In genomic region chr2:156466739-156467405, GRCh38 we compare ENCODE assay signal across 12 cellular contexts. TPM values are rescaled to one million over a fixed set of nuclear protein-coding genes. Genes with fewer than 3 reads are reported as not detected.
DNase-seq lines count a peak whose midpoint lies in the region; ATAC-seq and TF ChIP-seq lines count a peak whose summit lies in the region.
"Had no signal": no experiment of that assay in that cellular context is flagged by ENCODE, and none has a peak within 500 bp of the region (broad histone marks: within the 10 kb centered on the region; RNA-seq: fewer than 3 reads in every experiment).

No MANE protein-coding gene starts in this region.

- DNase-seq in NCI-H2196 (lab: John Stamatoyannopoulos, UW; ENCODE audit: unreplicated experiment) (peak; percentile 36), NCI-H2196 treated with DMSO at 0.1 percent for 48 hours (lab: John Stamatoyannopoulos, UW; ENCODE audit: unreplicated experiment) (no peak), lung (ENCODE audit: low spot score) (peak; percentile 34), tibial nerve (ENCODE audit: low spot score in 2 of 2) (peak in 1 of 2 donors; percentile 60)
- DNase-seq: brain microvascular endothelial cell, GOT3 had no signal

- no peak for TF ChIP-seq CTCF in lung (IDR thresholded peaks at IDR 0.05; ENCODE audit: control extremely low read depth, extremely low read depth)
- no peak for TF ChIP-seq CTCF in tibial nerve (IDR thresholded peaks at IDR 0.05)

- TF ChIP-seq EP300 in tibial nerve (IDR thresholded peaks at IDR 0.05), result peak in 1 of 2 donors; percentile 31

- H3K27ac ChIP-seq in cingulate gyrus (ENCODE audit: low read depth, low read length) (peak overlapping the region; percentile 33), lung (ENCODE audit: low read depth in 1 of 2, low read length in 1 of 2) (peak overlapping the region in 1 of 2 donors; percentile 21), tibial nerve (peak overlapping the region in 3 of 4 donors; percentile 47 to 80 (median 76))
- H3K27ac ChIP-seq: BLaER1, brain microvascular endothelial cell had no signal

- no peak for TF ChIP-seq POLR2A in tibial nerve (IDR thresholded peaks at IDR 0.05)

- H3K4me1 ChIP-seq in lung (ENCODE audit: control insufficient read depth in 2 of 2, insufficient read depth in 2 of 2, low read length in 2 of 2), result peaks cover 3 to 28% of the 10 kb centered on the region in 2 donors
- H3K4me1 ChIP-seq in tibial nerve, result peaks cover 0 to 74% (median 23%) of the 10 kb centered on the region in 4 donors

- no peaks in the 10 kb centered on the region for H3K36me3 ChIP-seq in lung (ENCODE audit: control insufficient read depth in 2 of 2, insufficient read depth in 2 of 2, low read length in 2 of 2)
- H3K36me3 ChIP-seq in tibial nerve, result no peaks in the 10 kb centered on the region
- H3K36me3 ChIP-seq: brain microvascular endothelial cell had no signal

- H3K27me3 ChIP-seq in lung (ENCODE audit: control insufficient read depth, insufficient read depth) (no peaks in the 10 kb centered on the region), tibial nerve (no peaks in the 10 kb centered on the region)
- H3K27me3 ChIP-seq: BLaER1, brain microvascular endothelial cell had no signal

- no peak for ATAC-seq in lung (ENCODE audit: insufficient read depth, low FRiP score)
- no peak for ATAC-seq in GM21529 (IDR thresholded peaks at IDR 0.05; ENCODE audit: unreplicated experiment)
- no peak for ATAC-seq in HG02642 (IDR thresholded peaks at IDR 0.05; ENCODE audit: poor library complexity, unreplicated experiment)
- no peak for ATAC-seq in GM19023 (IDR thresholded peaks at IDR 0.05; ENCODE audit: unreplicated experiment)
- ATAC-seq: Panc1 had no signal

- H3K4me3 ChIP-seq in lung (no peak overlapping the region), tibial nerve (peak overlapping the region in 1 of 4 donors; percentile 32)
- H3K4me3 ChIP-seq: BLaER1 had no signal

- 35 to 54% methylated on average over 3 of the region's 3 CpGs for whole genome bisulfite sequencing in lung, 2 donors
- WGBS in tibial nerve, 2 donors, result 18 to 20% methylated on average over 3 of the region's 3 CpGs

- H3K9me3 ChIP-seq in lung (ENCODE audit: control insufficient read depth in 2 of 2, insufficient read depth in 1 of 2, low read length in 1 of 2) (no peaks in the 10 kb centered on the region), tibial nerve (no peaks in the 10 kb centered on the region)

RNA-seq across cellular contexts. Expression of gene GPD2, which starts 30.7 kb away (rescaled TPM):
- total RNA-seq in lung, result 10 to 100 TPM; 42.0 to 50.4 TPM
- polyA plus RNA-seq in lung, result 10 to 100 TPM in 1 of 2 donors, 1 to 10 TPM in 1; 8.1 to 15.8 TPM
- total RNA-seq in tibial nerve, result 10 to 100 TPM; 72.4 to 89.2 (median 79.6) TPM
